In the genomic region with DNA sequence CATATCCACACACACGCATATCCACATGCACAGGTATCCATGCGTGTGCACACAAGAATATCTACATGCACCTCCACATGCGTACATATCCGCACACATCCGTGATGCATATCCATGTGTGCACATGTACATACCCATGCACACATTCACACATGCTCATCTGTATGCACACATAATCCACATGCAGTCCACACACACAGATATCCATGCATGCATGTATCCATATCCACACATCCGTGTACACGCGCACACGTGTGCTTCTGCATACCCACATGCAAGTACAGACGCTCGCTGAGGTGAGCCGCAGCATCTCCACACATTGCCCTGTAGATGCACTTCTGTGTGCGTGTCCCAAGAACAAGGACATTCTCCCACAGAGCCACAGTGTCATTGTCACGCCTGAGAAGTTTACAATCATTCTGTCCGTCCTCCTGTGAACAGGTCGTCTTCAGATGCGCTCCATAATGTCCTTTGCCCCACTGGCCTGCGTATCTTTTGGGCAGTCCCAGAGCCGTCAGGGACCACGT, we compare ENCODE assay signal across 2 cellular contexts.
TF ChIP-seq lines count a peak whose summit lies in the region.

No MANE protein-coding gene starts in this region.

TF ChIP-seq in IMR-90, 13 proteins besides CTCF, POLR2A, EP300 and RAD21:
- TF ChIP-seq RFX5 (IDR thresholded peaks at IDR 0.05; ENCODE audit: low read depth, low read length) (no peak), MXI1 (IDR thresholded peaks at IDR 0.05; ENCODE audit: borderline replicate concordance, low read depth, low read length) (no peak), BHLHE40 (IDR thresholded peaks at IDR 0.05; ENCODE audit: low read depth, low read length) (no peak)
- TF ChIP-seq, protein P1, sequence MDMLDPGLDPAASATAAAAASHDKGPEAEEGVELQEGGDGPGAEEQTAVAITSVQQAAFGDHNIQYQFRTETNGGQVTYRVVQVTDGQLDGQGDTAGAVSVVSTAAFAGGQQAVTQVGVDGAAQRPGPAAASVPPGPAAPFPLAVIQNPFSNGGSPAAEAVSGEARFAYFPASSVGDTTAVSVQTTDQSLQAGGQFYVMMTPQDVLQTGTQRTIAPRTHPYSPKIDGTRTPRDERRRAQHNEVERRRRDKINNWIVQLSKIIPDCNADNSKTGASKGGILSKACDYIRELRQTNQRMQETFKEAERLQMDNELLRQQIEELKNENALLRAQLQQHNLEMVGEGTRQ (IDR thresholded peaks at IDR 0.05; ENCODE audit: low read depth, low read length): no peak
TF ChIP-seq in IMR-90: peak in this region for 0.

TF ChIP-seq in HepG2, 621 proteins besides CTCF, POLR2A, EP300 and RAD21 (continues in another document):
- TF ChIP-seq SMAD9 (CRISPR knock-in tag; IDR thresholded peaks at IDR 0.05) (0 out of 2 replicates have a peak, but pooled peaks have one; percentile 75), MTF2 (CRISPR knock-in tag; IDR thresholded peaks at IDR 0.05; ENCODE audit: borderline replicate concordance) (peak; percentile 22; the same call in 1 of the 2 replicates), HMGA1 (CRISPR knock-in tag; conservative IDR thresholded peaks at IDR 0.05) (0 out of 2 replicates have a peak, but pooled peaks have one; percentile 53), MZF1 (CRISPR knock-in tag; IDR thresholded peaks at IDR 0.05; ENCODE audit: borderline replicate concordance) (no peak), NONO (IDR thresholded peaks at IDR 0.05) (no peak), NONO (CRISPR knock-in tag; conservative IDR thresholded peaks at IDR 0.05) (peak; percentile 22; the same call in 1 of the 2 replicates), RFXANK (CRISPR knock-in tag; IDR thresholded peaks at IDR 0.05) (no peak), TAF15 (IDR thresholded peaks at IDR 0.05; ENCODE audit: low read depth, low read length, poor library complexity, severe bottlenecking) (no peak), MEIS1 (CRISPR knock-in tag; IDR thresholded peaks at IDR 0.05; ENCODE audit: borderline replicate concordance) (no peak; the same call in 1 of the 2 replicates), ZNF672 (CRISPR knock-in tag; IDR thresholded peaks at IDR 0.05) (0 out of 2 replicates have a peak, but pooled peaks have one; percentile 15), POLR2AphosphoS5 (IDR thresholded peaks at IDR 0.05; ENCODE audit: low read depth, low read length) (0 out of 2 replicates have a peak, but pooled peaks have one; percentile 18), ELF1 (CRISPR knock-in tag; IDR thresholded peaks at IDR 0.05) (no peak), ZFP82 (CRISPR knock-in tag; IDR thresholded peaks at IDR 0.05; ENCODE audit: borderline replicate concordance) (no peak), MAFG (CRISPR knock-in tag; IDR thresholded peaks at IDR 0.05) (no peak), IRF2 (CRISPR knock-in tag; IDR thresholded peaks at IDR 0.05) (no peak), ZNF670 (CRISPR knock-in tag; IDR thresholded peaks at IDR 0.05; ENCODE audit: borderline replicate concordance) (peak; percentile 30; the same call in 1 of the 2 replicates), DNMT1 (CRISPR knock-in tag; IDR thresholded peaks at IDR 0.05) (0 out of 2 replicates have a peak, but pooled peaks have one; percentile 18), XRCC5 (optimal IDR thresholded peaks at IDR 0.05; ENCODE audit: low read length) (peak; percentile 7), NFATC3 (CRISPR knock-in tag; IDR thresholded peaks at IDR 0.05) (no peak), ZNF780A (CRISPR knock-in tag; IDR thresholded peaks at IDR 0.05) (peak; percentile 83; the same call in 1 of the 2 replicates), NR2F1 (CRISPR knock-in tag; IDR thresholded peaks at IDR 0.05) (no peak), ZBTB38 (CRISPR knock-in tag; IDR thresholded peaks at IDR 0.05) (peak; percentile 33; the same call in 1 of the 2 replicates), ZMYM4 (CRISPR knock-in tag; IDR thresholded peaks at IDR 0.05) (peak; percentile 13; the same call in 1 of the 2 replicates), LCORL (IDR thresholded peaks at IDR 0.05) (no peak), LCORL (CRISPR knock-in tag; IDR thresholded peaks at IDR 0.05) (peak; percentile 95)
- TF ChIP-seq, protein P2, sequence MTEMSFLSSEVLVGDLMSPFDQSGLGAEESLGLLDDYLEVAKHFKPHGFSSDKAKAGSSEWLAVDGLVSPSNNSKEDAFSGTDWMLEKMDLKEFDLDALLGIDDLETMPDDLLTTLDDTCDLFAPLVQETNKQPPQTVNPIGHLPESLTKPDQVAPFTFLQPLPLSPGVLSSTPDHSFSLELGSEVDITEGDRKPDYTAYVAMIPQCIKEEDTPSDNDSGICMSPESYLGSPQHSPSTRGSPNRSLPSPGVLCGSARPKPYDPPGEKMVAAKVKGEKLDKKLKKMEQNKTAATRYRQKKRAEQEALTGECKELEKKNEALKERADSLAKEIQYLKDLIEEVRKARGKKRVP (CRISPR knock-in tag; IDR thresholded peaks at IDR 0.05): 0 out of 4 replicates have a peak, but pooled peaks of 1 of the 2 experiments have one; percentile 35
- TF ChIP-seq, protein P3, sequence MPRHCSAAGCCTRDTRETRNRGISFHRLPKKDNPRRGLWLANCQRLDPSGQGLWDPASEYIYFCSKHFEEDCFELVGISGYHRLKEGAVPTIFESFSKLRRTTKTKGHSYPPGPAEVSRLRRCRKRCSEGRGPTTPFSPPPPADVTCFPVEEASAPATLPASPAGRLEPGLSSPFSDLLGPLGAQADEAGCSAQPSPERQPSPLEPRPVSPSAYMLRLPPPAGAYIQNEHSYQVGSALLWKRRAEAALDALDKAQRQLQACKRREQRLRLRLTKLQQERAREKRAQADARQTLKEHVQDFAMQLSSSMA (CRISPR knock-in tag; IDR thresholded peaks at IDR 0.05): 0 out of 2 replicates have a peak, but pooled peaks have one; percentile 55
- TF ChIP-seq, protein P4, sequence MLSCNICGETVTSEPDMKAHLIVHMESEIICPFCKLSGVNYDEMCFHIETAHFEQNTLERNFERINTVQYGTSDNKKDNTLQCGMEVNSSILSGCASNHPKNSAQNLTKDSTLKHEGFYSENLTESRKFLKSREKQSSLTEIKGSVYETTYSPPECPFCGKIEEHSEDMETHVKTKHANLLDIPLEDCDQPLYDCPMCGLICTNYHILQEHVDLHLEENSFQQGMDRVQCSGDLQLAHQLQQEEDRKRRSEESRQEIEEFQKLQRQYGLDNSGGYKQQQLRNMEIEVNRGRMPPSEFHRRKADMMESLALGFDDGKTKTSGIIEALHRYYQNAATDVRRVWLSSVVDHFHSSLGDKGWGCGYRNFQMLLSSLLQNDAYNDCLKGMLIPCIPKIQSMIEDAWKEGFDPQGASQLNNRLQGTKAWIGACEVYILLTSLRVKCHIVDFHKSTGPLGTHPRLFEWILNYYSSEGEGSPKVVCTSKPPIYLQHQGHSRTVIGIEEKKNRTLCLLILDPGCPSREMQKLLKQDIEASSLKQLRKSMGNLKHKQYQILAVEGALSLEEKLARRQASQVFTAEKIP (CRISPR knock-in tag; IDR thresholded peaks at IDR 0.05; ENCODE audit: borderline replicate concordance): no peak
- TF ChIP-seq, protein P5, sequence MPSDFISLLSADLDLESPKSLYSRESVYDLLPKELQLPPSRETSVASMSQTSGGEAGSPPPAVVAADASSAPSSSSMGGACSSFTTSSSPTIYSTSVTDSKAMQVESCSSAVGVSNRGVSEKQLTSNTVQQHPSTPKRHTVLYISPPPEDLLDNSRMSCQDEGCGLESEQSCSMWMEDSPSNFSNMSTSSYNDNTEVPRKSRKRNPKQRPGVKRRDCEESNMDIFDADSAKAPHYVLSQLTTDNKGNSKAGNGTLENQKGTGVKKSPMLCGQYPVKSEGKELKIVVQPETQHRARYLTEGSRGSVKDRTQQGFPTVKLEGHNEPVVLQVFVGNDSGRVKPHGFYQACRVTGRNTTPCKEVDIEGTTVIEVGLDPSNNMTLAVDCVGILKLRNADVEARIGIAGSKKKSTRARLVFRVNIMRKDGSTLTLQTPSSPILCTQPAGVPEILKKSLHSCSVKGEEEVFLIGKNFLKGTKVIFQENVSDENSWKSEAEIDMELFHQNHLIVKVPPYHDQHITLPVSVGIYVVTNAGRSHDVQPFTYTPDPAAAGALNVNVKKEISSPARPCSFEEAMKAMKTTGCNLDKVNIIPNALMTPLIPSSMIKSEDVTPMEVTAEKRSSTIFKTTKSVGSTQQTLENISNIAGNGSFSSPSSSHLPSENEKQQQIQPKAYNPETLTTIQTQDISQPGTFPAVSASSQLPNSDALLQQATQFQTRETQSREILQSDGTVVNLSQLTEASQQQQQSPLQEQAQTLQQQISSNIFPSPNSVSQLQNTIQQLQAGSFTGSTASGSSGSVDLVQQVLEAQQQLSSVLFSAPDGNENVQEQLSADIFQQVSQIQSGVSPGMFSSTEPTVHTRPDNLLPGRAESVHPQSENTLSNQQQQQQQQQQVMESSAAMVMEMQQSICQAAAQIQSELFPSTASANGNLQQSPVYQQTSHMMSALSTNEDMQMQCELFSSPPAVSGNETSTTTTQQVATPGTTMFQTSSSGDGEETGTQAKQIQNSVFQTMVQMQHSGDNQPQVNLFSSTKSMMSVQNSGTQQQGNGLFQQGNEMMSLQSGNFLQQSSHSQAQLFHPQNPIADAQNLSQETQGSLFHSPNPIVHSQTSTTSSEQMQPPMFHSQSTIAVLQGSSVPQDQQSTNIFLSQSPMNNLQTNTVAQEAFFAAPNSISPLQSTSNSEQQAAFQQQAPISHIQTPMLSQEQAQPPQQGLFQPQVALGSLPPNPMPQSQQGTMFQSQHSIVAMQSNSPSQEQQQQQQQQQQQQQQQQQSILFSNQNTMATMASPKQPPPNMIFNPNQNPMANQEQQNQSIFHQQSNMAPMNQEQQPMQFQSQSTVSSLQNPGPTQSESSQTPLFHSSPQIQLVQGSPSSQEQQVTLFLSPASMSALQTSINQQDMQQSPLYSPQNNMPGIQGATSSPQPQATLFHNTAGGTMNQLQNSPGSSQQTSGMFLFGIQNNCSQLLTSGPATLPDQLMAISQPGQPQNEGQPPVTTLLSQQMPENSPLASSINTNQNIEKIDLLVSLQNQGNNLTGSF (CRISPR knock-in tag; IDR thresholded peaks at IDR 0.05): no peak
- TF ChIP-seq, protein P6, sequence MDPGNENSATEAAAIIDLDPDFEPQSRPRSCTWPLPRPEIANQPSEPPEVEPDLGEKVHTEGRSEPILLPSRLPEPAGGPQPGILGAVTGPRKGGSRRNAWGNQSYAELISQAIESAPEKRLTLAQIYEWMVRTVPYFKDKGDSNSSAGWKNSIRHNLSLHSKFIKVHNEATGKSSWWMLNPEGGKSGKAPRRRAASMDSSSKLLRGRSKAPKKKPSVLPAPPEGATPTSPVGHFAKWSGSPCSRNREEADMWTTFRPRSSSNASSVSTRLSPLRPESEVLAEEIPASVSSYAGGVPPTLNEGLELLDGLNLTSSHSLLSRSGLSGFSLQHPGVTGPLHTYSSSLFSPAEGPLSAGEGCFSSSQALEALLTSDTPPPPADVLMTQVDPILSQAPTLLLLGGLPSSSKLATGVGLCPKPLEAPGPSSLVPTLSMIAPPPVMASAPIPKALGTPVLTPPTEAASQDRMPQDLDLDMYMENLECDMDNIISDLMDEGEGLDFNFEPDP (CRISPR knock-in tag; conservative IDR thresholded peaks at IDR 0.05): 0 out of 2 replicates have a peak, but pooled peaks have one; percentile 60
- TF ChIP-seq, protein P7, sequence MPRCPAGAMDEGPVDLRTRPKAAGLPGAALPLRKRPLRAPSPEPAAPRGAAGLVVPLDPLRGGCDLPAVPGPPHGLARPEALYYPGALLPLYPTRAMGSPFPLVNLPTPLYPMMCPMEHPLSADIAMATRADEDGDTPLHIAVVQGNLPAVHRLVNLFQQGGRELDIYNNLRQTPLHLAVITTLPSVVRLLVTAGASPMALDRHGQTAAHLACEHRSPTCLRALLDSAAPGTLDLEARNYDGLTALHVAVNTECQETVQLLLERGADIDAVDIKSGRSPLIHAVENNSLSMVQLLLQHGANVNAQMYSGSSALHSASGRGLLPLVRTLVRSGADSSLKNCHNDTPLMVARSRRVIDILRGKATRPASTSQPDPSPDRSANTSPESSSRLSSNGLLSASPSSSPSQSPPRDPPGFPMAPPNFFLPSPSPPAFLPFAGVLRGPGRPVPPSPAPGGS (CRISPR knock-in tag; IDR thresholded peaks at IDR 0.05): 0 out of 2 replicates have a peak, but pooled peaks have one; percentile 38
- TF ChIP-seq, protein P1 (IDR thresholded peaks at IDR 0.05; ENCODE audit: low read depth, low read length): peak; percentile 55
- TF ChIP-seq, protein P1 (CRISPR knock-in tag; IDR thresholded peaks at IDR 0.05; ENCODE audit: borderline replicate concordance): peak; percentile 78; the same call in 1 of the 2 replicates
- TF ChIP-seq, protein P8, sequence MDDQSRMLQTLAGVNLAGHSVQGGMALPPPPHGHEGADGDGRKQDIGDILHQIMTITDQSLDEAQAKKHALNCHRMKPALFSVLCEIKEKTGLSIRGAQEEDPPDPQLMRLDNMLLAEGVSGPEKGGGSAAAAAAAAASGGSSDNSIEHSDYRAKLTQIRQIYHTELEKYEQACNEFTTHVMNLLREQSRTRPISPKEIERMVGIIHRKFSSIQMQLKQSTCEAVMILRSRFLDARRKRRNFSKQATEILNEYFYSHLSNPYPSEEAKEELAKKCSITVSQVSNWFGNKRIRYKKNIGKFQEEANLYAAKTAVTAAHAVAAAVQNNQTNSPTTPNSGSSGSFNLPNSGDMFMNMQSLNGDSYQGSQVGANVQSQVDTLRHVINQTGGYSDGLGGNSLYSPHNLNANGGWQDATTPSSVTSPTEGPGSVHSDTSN (CRISPR knock-in tag; IDR thresholded peaks at IDR 0.05; ENCODE audit: borderline replicate concordance): no peak
- TF ChIP-seq, protein P9, sequence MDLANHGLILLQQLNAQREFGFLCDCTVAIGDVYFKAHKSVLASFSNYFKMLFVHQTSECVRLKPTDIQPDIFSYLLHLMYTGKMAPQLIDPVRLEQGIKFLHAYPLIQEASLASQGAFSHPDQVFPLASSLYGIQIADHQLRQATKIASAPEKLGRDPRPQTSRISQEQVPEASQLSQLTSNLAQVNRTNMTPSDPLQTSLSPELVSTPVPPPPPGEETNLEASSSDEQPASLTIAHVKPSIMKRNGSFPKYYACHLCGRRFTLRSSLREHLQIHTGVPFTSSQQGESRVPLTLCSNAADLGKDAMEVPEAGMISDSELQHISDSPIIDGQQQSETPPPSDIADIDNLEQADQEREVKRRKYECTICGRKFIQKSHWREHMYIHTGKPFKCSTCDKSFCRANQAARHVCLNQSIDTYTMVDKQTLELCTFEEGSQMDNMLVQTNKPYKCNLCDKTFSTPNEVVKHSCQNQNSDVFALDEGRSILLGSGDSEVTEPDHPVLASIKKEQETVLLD (CRISPR knock-in tag; IDR thresholded peaks at IDR 0.05; ENCODE audit: low read depth): peak; percentile 22; the same call in 1 of the 2 replicates
